In genomic region chr6:143060354-143060805, GRCh38 we compare ENCODE assay signal across 8 cellular contexts. TPM values are rescaled to one million over a fixed set of nuclear protein-coding genes. Genes with fewer than 3 reads are reported as not detected.
A peak's percentile ranks its signal among the peaks of the same experiment; 100 is the strongest.
DNase-seq lines count a peak whose midpoint lies in the region; ATAC-seq and TF ChIP-seq lines count a peak whose summit lies in the region.

No MANE protein-coding gene starts in this region.

- peak overlapping the region; percentile 85 for H3K4me3 ChIP-seq in Caco-2 (ENCODE audit: low read depth, low read length)
- H3K4me3 ChIP-seq in fibroblast of villous mesenchyme (ENCODE audit: low read depth, low read length) = peak overlapping the region; percentile 76
- peak overlapping the region; percentile 65 to 84 (median 72) for H3K4me3 ChIP-seq in stomach

- H3K27me3 Mint-ChIP-seq in Caco-2 (ENCODE audit: insufficient read depth, unreplicated experiment) (no peaks in the 10 kb centered on the region), neural crest cell (ENCODE audit: low read depth) (peaks cover 3% of the 10 kb centered on the region)

- H3K4me3 Mint-ChIP-seq in Caco-2 (ENCODE audit: unreplicated experiment) = peak overlapping the region; percentile 94
- peak overlapping the region; percentile 97 for H3K4me3 Mint-ChIP-seq in neural crest cell

- no peaks in the 10 kb centered on the region for H3K36me3 ChIP-seq in Caco-2 (ENCODE audit: control insufficient read depth, insufficient read depth, low read length)
- H3K36me3 ChIP-seq in stomach = no peaks in the 10 kb centered on the region

- H3K27me3 ChIP-seq in Caco-2 (replicated peaks; ENCODE audit: control insufficient read depth, insufficient read depth, low read length) = no peaks in the 10 kb centered on the region
- H3K27me3 ChIP-seq in stomach = no peaks in the 10 kb centered on the region

- CTCF ChIA-PET in Caco-2 (lab: Charles Lee) = interaction anchor here (0.8 kb wide), 1 partner anchor 26 kb away, joined by 3 read pairs; no protein-coding TSS in a partner anchor

- H3K9me3 Mint-ChIP-seq in Caco-2 (ENCODE audit: unreplicated experiment) (peaks cover 10% of the 10 kb centered on the region), neural crest cell (no peaks in the 10 kb centered on the region)

- ATAC-seq in GM19452 (IDR thresholded peaks at IDR 0.05; ENCODE audit: unreplicated experiment) (peak; percentile 73), HG03571 (IDR thresholded peaks at IDR 0.05; ENCODE audit: unreplicated experiment) (peak; percentile 64)

- H3K36me3 Mint-ChIP-seq in Caco-2 (ENCODE audit: insufficient read depth, unreplicated experiment) (peaks cover 13% of the 10 kb centered on the region), neural crest cell (ENCODE audit: low read depth) (no peaks in the 10 kb centered on the region)

- H3K4me1 Mint-ChIP-seq in Caco-2 (ENCODE audit: low read depth, unreplicated experiment) (peaks cover 8% of the 10 kb centered on the region), neural crest cell (peaks cover 23% of the 10 kb centered on the region)

- no peak for TF ChIP-seq POLR2A in stomach (IDR thresholded peaks at IDR 0.05)

- intact Hi-C loops in Caco-2 (cut with micrococcal nuclease; ENCODE audit: unreplicated experiment) = loop anchor here (1.0 to 2.0 kb wide), 2 partner anchors 115 to 218 kb away; partner anchors contain the start of gene HIVEP2
- intact Hi-C loops in stomach (cut with DNase I; ENCODE audit: low total_unique reads) = no loop called here

- H3K9me3 ChIP-seq in Caco-2 (no peaks in the 10 kb centered on the region), stomach (no peaks in the 10 kb centered on the region)

- peak overlapping the region; percentile 96 for H3K27ac Mint-ChIP-seq in Caco-2 (ENCODE audit: unreplicated experiment)
- peak overlapping the region; percentile 98 for H3K27ac Mint-ChIP-seq in neural crest cell (ENCODE audit: unreplicated experiment)

- BruUV-seq in Caco-2 (replicated peaks; lab: Mats Ljungman, UMichigan) = no TSS peak

- TF ChIP-seq EP300 in stomach (IDR thresholded peaks at IDR 0.05) = no peak

- POLR2A ChIA-PET in Caco-2 (lab: Charles Lee) = no interaction called here

- H3K4me1 ChIP-seq in Caco-2 (peaks cover 18% of the 10 kb centered on the region), stomach (peaks cover 0 to 22% (median 20%) of the 10 kb centered on the region in 4 donors)

- 0 to 2% (median 0%) methylated on average over 7 to 52 of the region's 52 CpGs; no CpG with 5 or more reads in 1 of the 5 donors for WGBS in stomach, 5 donors

- DNase-seq in Caco-2 = peak; percentile 85 to 88
- peak; percentile 88 for DNase-seq in RPMI7951 (ENCODE audit: low read depth)
- peak; percentile 90 for DNase-seq in activated effector memory CD4-positive, alpha-beta T cell treated with anti-CD3 and anti-CD28 coated beads, Interleukin-2, amount 50 U/mL, for 16 hours
- peak; percentile 85 for DNase-seq in fibroblast of villous mesenchyme (ENCODE audit: low read depth)
- peak; percentile 65 for DNase-seq in neural crest cell (ENCODE audit: low read depth, low spot score)
- peak; percentile 80 for DNase-seq in stomach

- TF ChIP-seq CTCF in Caco-2 (IDR thresholded peaks at IDR 0.05; ENCODE audit: insufficient read depth in 1 of 2, low read depth in 1 of 2, low read length in 1 of 2, severe bottlenecking in 1 of 2, unreplicated experiment in 1 of 2) (peak in 1 of 2 experiments; percentile 35), fibroblast of villous mesenchyme (IDR thresholded peaks at IDR 0.05; ENCODE audit: insufficient read depth, low read depth, low read length) (peak; percentile 19), neural crest cell (conservative IDR thresholded peaks at IDR 0.05) (peak; percentile 9), stomach (IDR thresholded peaks at IDR 0.05) (peak in 1 of 7 experiments; percentile 6)

- peak overlapping the region; percentile 91 to 94 (median 93) for H3K27ac ChIP-seq in stomach

RNA-seq across cellular contexts. Expression of gene AIG1, which starts 0.3 kb away (rescaled TPM):
- total RNA-seq in Caco-2 (2022) (27.6 and 31.8 TPM in 2 replicates), fibroblast of villous mesenchyme (26.7 and 44.9 TPM in 2 replicates), neural crest cell (21.4 and 22.9 TPM in 2 replicates), stomach (100 to 1,000 TPM in 1 of 5 donors, 10 to 100 TPM in 3, not detected in 1; 23.7 to 220 (median 64.6) TPM)
- total RNA-seq in RPMI7951 (2014; rRNA removed; shearing (Covaris generic)) = 112 and 115 TPM in 2 replicates
- 10 to 100 TPM; 10.8 to 29.7 (median 14.9) TPM for polyA plus RNA-seq in stomach

Comparison
In these comparisons a context has a peak if more than half of its experiments do, and no peak if none do; other contexts are left out.
1. Peak in every context shown above with its lines: DNase-seq, ATAC-seq, H3K4me3 ChIP-seq and H3K27ac ChIP-seq.